ENCODE assay signal across 10 cellular contexts in the genomic region with DNA sequence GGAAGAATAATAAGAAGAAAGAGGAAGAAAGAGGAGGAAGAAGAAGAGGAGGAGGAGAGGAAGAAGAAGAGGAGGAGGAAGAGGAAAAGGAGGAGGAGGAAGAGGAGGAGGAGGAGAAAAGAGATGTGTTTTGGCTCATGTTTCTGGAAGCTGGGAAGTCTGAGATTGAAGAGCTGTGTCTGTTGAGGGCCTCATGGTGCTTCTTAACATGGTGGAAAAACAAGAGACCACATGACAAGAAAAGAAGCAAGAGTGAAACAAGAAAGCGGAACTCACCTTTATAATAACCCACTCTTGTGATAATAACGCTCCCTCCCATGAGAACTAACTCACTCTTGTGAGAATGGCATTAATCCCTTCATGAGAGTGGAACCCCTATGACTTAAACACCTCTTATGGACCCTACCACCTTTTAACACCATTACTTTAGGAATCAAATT. TPM values are rescaled to one million over a fixed set of nuclear protein-coding genes. Genes with fewer than 3 reads are reported as not detected.
A peak's percentile ranks its signal among the peaks of the same experiment; 100 is the strongest.
DNase-seq lines count a peak whose midpoint lies in the region; ATAC-seq, FAIRE-seq and TF ChIP-seq lines count a peak whose summit lies in the region.
"Had no signal": no experiment of that assay in that cellular context is flagged by ENCODE, and none has a peak within 500 bp of the region (broad histone marks: within the 10 kb centered on the region; RNA-seq: fewer than 3 reads in every experiment).

No MANE protein-coding gene starts in this region.

- peak overlapping the region; percentile 48 for H3K4me2 ChIP-seq in Karpas-422 (ENCODE audit: low read depth, low read length, poor library complexity, severe bottlenecking)

- no peaks in the 10 kb centered on the region for H3K79me2 ChIP-seq in Karpas-422 (ENCODE audit: low read length)

- H3K4me3 ChIP-seq in GM06990 (replicated peaks; ENCODE audit: low read depth, low read length) (no peak overlapping the region), Karpas-422 (ENCODE audit: low read length) (no peak overlapping the region), kidney (ENCODE audit: low read length in 2 of 2) (no peak overlapping the region)

- H3K27ac ChIP-seq in Karpas-422 (ENCODE audit: low read length) (peak overlapping the region; percentile 84), kidney (ENCODE audit: low read depth in 2 of 2, low read length in 2 of 2) (no peak overlapping the region)

- no peak for FAIRE-seq in kidney (lab: Jason Lieb, UNC)

- no peaks in the 10 kb centered on the region for H3K9me3 ChIP-seq in Karpas-422 (ENCODE audit: low read length)
- H3K9me3 ChIP-seq in kidney (ENCODE audit: control insufficient read depth in 1 of 2, low read length in 2 of 2) = no peaks in the 10 kb centered on the region

- H3K36me3 ChIP-seq in GM06990 (ENCODE audit: control insufficient read depth, insufficient read depth, low read length) (no peaks in the 10 kb centered on the region), Karpas-422 (ENCODE audit: insufficient read depth, low read length) (no peaks in the 10 kb centered on the region), kidney (ENCODE audit: control insufficient read depth in 1 of 2, insufficient read depth in 2 of 2, low read length in 2 of 2) (no peaks in the 10 kb centered on the region)

- TF ChIP-seq CTCF in GM06990 (IDR thresholded peaks at IDR 0.05; ENCODE audit: insufficient read depth, low read length, poor library complexity, severe bottlenecking) (no peak), kidney (IDR thresholded peaks at IDR 0.05; ENCODE audit: borderline replicate concordance, extremely low read depth, insufficient read depth) (no peak)

- intact Hi-C loops in kidney (cut with DNase I) = no loop called here

- H4K20me1 ChIP-seq in Karpas-422 (ENCODE audit: insufficient read depth, low read depth, low read length) = no peaks in the 10 kb centered on the region

- H2AFZ ChIP-seq in Karpas-422 (ENCODE audit: low read length) = peak overlapping the region; percentile 34

- DNase-seq in GM06990 (ENCODE audit: extremely low read depth, insufficient read length) (peak; percentile 56), Karpas-422 (peak; percentile 92), kidney (no peak), putamen (ENCODE audit: low spot score) (no peak), NCI-H1105 (lab: John Stamatoyannopoulos, UW) (no peak)
- DNase-seq: naive thymus-derived CD4-positive, alpha-beta T cell; NCI-H2107 had no signal

- H3K9ac ChIP-seq in Karpas-422 (ENCODE audit: low read length) = no peak overlapping the region
- no peak overlapping the region for H3K9ac ChIP-seq in kidney (ENCODE audit: low read length in 2 of 2)

- H3K4me1 ChIP-seq in Karpas-422 (ENCODE audit: low read length) (peaks cover 56% of the 10 kb centered on the region), kidney (ENCODE audit: control insufficient read depth in 1 of 2, insufficient read depth in 1 of 2, low read depth in 1 of 2, low read length in 2 of 2) (no peaks in the 10 kb centered on the region)

- no peaks in the 10 kb centered on the region for H3K27me3 ChIP-seq in GM06990 (replicated peaks; ENCODE audit: control insufficient read depth, insufficient read depth, low read length)
- H3K27me3 ChIP-seq in Karpas-422 (ENCODE audit: low read length) = no peaks in the 10 kb centered on the region

- H3K9me2 ChIP-seq in Karpas-422 (replicated peaks; ENCODE audit: insufficient read depth, low read length) = no peaks in the 10 kb centered on the region

- ATAC-seq in GM19035 (IDR thresholded peaks at IDR 0.05; ENCODE audit: unreplicated experiment) (peak; percentile 53), HG02623 (IDR thresholded peaks at IDR 0.05; ENCODE audit: unreplicated experiment) (peak; percentile 61), HG03521 (IDR thresholded peaks at IDR 0.05; ENCODE audit: unreplicated experiment) (no peak)
- ATAC-seq: naive thymus-derived CD4-positive, alpha-beta T cell had no signal

RNA-seq across cellular contexts. Expression of gene RANBP6, which starts 36.1 kb away (rescaled TPM):
- total RNA-seq in Karpas-422 (2014; rRNA removed; shearing (Covaris generic); ENCODE audit: low replicate concordance) = 16.8 and 21.0 TPM in 2 replicates
- 19.5 TPM for total RNA-seq in kidney
- 9.5 TPM for polyA plus RNA-seq in kidney (ENCODE audit: insufficient read depth, low read depth, low replicate concordance)

Comparison
In these comparisons a context has a peak if more than half of its experiments do, and no peak if none do; other contexts are left out.
1. DNase-seq: peak in GM06990 (single experiment) and Karpas-422 (single experiment); none in kidney (single experiment), putamen (single experiment) and NCI-H1105 (single experiment).